21 cellular contexts compared by ENCODE assay signal in the genomic region with DNA sequence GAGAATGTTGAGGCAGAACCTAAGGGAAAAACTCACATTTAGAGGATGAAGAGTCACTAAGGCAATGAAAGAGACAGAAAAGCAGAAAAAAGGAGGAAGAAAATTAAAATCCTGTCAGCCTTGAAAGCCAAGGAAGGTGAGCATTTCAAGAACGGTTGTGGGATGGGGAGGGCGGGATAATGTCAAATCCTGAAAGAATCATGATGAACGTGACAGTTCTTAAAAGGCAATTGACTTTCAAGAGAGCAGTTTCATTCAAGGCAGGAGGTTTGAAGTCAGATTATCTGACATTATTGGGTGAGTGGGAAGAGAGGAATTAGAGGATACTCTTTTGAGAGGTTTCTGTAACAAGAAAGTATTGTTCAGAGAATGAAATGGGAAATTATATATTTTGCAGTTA.
DNase-seq lines count a peak whose midpoint lies in the region; ATAC-seq and TF ChIP-seq lines count a peak whose summit lies in the region.
"Had no signal": no experiment of that assay in that cellular context is flagged by ENCODE, and none has a peak within 500 bp of the region (broad histone marks: within the 10 kb centered on the region; RNA-seq: fewer than 3 reads in every experiment).

No MANE protein-coding gene starts in this region.

- H3K79me2 ChIP-seq in OCI-LY1 (ENCODE audit: insufficient read depth, low read length) = no peaks in the 10 kb centered on the region

- no peaks in the 10 kb centered on the region for H3K36me3 ChIP-seq in OCI-LY1 (ENCODE audit: insufficient read depth, low read length)
- H3K36me3 ChIP-seq: BE2C, BLaER1 had no signal

- no peak overlapping the region for H3K9ac ChIP-seq in OCI-LY1 (ENCODE audit: low read length)
- H3K9ac ChIP-seq: BLaER1 had no signal

- DNase-seq in head of caudate nucleus = peak in 22 of 42 donors; percentile 5 to 66 (median 31)
- DNase-seq in putamen (ENCODE audit: low spot score) = peak; percentile 79
- DNase-seq: 8988T; ACHN; BE2C; C1 segment of cervical spinal cord; CD4-positive, CD25-positive, alpha-beta regulatory T cell; CD8-positive, alpha-beta memory T cell; COR-L47; DMS 273 treated with DMSO at 0.1 percent for 48 hours; DMS153; DMS53; DMS79; DND-41; EL; GDM1 had no signal

- H3K9me2 ChIP-seq in OCI-LY1 (ENCODE audit: low read depth, low read length) = no peaks in the 10 kb centered on the region

- no peaks in the 10 kb centered on the region for H3K9me3 ChIP-seq in OCI-LY1 (ENCODE audit: low read length)
- H3K9me3 ChIP-seq: BE2C, BLaER1 had no signal

- H4K20me1 ChIP-seq in OCI-LY1 (ENCODE audit: insufficient read depth, low read length) = no peaks in the 10 kb centered on the region
- H4K20me1 ChIP-seq: BLaER1 had no signal

- H2AFZ ChIP-seq in OCI-LY1 (ENCODE audit: low read length) = 0 out of 2 replicates have a peak overlapping the region, but pooled peaks have one; percentile 49

- no peak overlapping the region for H3K4me3 ChIP-seq in OCI-LY1 (ENCODE audit: low read depth, low read length, poor library complexity, severe bottlenecking)
- H3K4me3 ChIP-seq: BLaER1, GM12878 had no signal

- no peaks in the 10 kb centered on the region for H3K27me3 ChIP-seq in OCI-LY1 (ENCODE audit: insufficient read depth, low read length)
- H3K27me3 ChIP-seq: BE2C, BLaER1 had no signal

- no peaks in the 10 kb centered on the region for H3F3A ChIP-seq in OCI-LY1 (ENCODE audit: insufficient read depth, low read length)

- no peak overlapping the region for H3K4me2 ChIP-seq in OCI-LY1 (ENCODE audit: low read length)
- H3K4me2 ChIP-seq: BLaER1 had no signal

- ATAC-seq in GM19463 (IDR thresholded peaks at IDR 0.05; ENCODE audit: unreplicated experiment) = no peak
- ATAC-seq in HG03097 (IDR thresholded peaks at IDR 0.05; ENCODE audit: low FRiP score, unreplicated experiment) = no peak
- ATAC-seq: GM12878 had no signal

- peaks cover 25% of the 10 kb centered on the region for H3K4me1 ChIP-seq in OCI-LY1 (ENCODE audit: insufficient read depth, low read length, severe bottlenecking)
- H3K4me1 ChIP-seq: BE2C, BLaER1 had no signal

- no peak for TF ChIP-seq CTCF in OCI-LY1 (IDR thresholded peaks at IDR 0.05; ENCODE audit: low read length)

- no peak overlapping the region for H3K27ac ChIP-seq in OCI-LY1 (ENCODE audit: low read depth, low read length, poor library complexity, severe bottlenecking)
- H3K27ac ChIP-seq: BLaER1 had no signal

- intact Hi-C loops in head of caudate nucleus (cut with DNase I) = no loop called here
